8 cellular contexts compared by ENCODE assay signal in the genomic region with DNA sequence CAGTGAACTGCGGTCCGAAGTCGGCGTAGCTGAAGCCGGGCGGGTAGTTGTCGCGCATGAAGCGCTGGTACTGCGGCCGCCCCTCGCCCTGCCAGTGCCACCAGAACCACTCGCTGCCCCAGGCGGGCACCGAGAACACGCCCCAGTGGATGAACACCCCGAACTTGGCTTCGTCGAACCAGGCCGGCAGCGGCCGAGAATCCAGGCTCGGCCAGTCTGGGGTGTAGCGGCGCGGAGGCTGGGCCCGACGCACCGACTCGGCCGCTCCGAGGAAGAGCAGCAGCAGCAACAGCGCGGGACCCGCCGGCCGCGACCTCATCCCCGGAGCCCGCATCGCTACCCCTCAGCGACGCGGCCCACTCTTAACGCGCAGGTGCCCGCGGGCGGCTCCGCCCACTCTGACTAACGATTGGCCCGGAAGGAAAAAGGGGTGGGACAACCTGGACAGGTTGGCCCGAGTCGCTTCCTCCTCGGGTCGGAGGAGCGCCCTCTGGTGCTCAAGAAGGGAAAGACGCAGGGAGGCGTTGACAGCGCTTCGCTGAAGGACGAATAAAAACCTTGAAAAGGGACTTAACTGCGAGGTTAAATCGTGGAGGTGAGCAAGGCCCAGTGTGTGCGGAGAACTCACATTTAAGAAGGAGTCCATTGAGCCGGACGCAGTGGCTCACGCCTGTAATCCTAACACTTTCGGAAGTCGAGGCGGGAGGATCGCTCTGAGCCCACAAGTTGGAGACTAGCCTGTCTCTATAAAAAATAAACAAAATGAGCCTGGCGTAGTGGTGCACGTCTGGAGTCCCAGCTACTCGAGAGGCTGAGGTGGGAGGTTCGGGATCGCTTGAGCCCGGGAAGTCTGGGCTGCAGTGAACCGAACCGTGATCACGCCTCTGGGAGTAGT. TPM values are rescaled to one million over a fixed set of nuclear protein-coding genes. Genes with fewer than 3 reads are reported as not detected.
DNase-seq lines count a peak whose midpoint lies in the region; ATAC-seq and TF ChIP-seq lines count a peak whose summit lies in the region.

A gene (minus strand): TSS at position 338 of the 895 bp plus-strand sequence. CDS start 4 bp downstream, at position 334.

- DNase-seq in DMS79 (lab: John Stamatoyannopoulos, UW) (peak; percentile 97), KBM-7 (peak; percentile 95), Panc1 (ENCODE audit: low read depth, low spot score) (peak; percentile 82), activated T-helper 1 cell treated with Interleukin-2 at 50 U/mL for 16 hours (ENCODE audit: low read depth) (peak; percentile 94), fibroblast of gingiva (ENCODE audit: low read depth) (peak; percentile 65), naive B cell (peak; percentile 96)

- ATAC-seq in GM21619 (IDR thresholded peaks at IDR 0.05; ENCODE audit: unreplicated experiment) (peak; percentile 94), Panc1 (peak; percentile 97), naive B cell (ENCODE audit: low read depth in 2 of 2) (peak; percentile 99)
- peak; percentile 99 for ATAC-seq in stimulated activated memory B cell treated with anti-CD40 and anti-IgM and Interleukin-4, amounts not matched to agents 10 μg/mL and 1 μg/mL and 100 μg/mL, for 72 hours

- H3K4me1 Mint-ChIP-seq in naive B cell, result peaks cover 28 to 35% (median 31%) of the 10 kb centered on the region in 3 donors
- peaks cover 43% of the 10 kb centered on the region for H3K4me1 Mint-ChIP-seq in stimulated activated memory B cell treated with anti-CD40 and anti-IgM and Interleukin-4, amounts not matched to agents 10 μg/mL and 1 μg/mL and 100 μg/mL, for 72 hours

- no peaks in the 10 kb centered on the region for H3K27me3 Mint-ChIP-seq in naive B cell
- H3K27me3 Mint-ChIP-seq in stimulated activated memory B cell treated with anti-CD40 and anti-IgM and Interleukin-4, amounts not matched to agents 10 μg/mL and 1 μg/mL and 100 μg/mL, for 72 hours, result no peaks in the 10 kb centered on the region

- peak within 1 kb of the TSS; percentile 48 for H3K27ac ChIP-seq in Panc1 (ENCODE audit: low read length)

- no peaks in the 10 kb centered on the region for H3K9me3 Mint-ChIP-seq in naive B cell
- H3K9me3 Mint-ChIP-seq in stimulated activated memory B cell treated with anti-CD40 and anti-IgM and Interleukin-4, amounts not matched to agents 10 μg/mL and 1 μg/mL and 100 μg/mL, for 72 hours, result peaks cover 4% of the 10 kb centered on the region

- H3K27ac Mint-ChIP-seq in naive B cell, result peak within 1 kb of the TSS; percentile 78 to 96 (median 88)
- H3K27ac Mint-ChIP-seq in stimulated activated memory B cell treated with anti-CD40 and anti-IgM and Interleukin-4, amounts not matched to agents 10 μg/mL and 1 μg/mL and 100 μg/mL, for 72 hours, result peak within 1 kb of the TSS; percentile 57

- H3K36me3 ChIP-seq in Panc1 (ENCODE audit: control insufficient read depth, insufficient read depth, low read length), result no peaks in the 10 kb centered on the region

- POLR2A ChIA-PET in Panc1 (lab: Charles Lee), result no interaction called here

- H3K36me3 Mint-ChIP-seq in naive B cell, result no peaks in the 10 kb centered on the region
- peaks cover 7% of the 10 kb centered on the region for H3K36me3 Mint-ChIP-seq in stimulated activated memory B cell treated with anti-CD40 and anti-IgM and Interleukin-4, amounts not matched to agents 10 μg/mL and 1 μg/mL and 100 μg/mL, for 72 hours

- peaks cover 11% of the 10 kb centered on the region; the same call in 1 of the 2 replicates for H3K4me1 ChIP-seq in Panc1 (ENCODE audit: control insufficient read depth, insufficient read depth, low read length)

- intact Hi-C loops in Panc1 (cut with micrococcal nuclease; ENCODE audit: unreplicated experiment), result no loop called here

- no peaks in the 10 kb centered on the region for H3K9me3 ChIP-seq in Panc1 (ENCODE audit: control insufficient read depth, insufficient read depth, low read depth, low read length)

- peak within 1 kb of the TSS; percentile 66 to 71 for H3K4me3 ChIP-seq in Panc1 (ENCODE audit: low read depth in 2 of 2, low read length in 2 of 2)

- no TSS peak for BruUV-seq in Panc1 (replicated peaks; lab: Mats Ljungman, UMichigan)

- CTCF ChIA-PET in Panc1 (lab: Charles Lee), result interaction anchor here (1.2 kb wide), 1 partner anchor 49 kb away, joined by 4 read pairs; no protein-coding TSS in a partner anchor

- in situ Hi-C loops in KBM-7 (cut with MboI; ENCODE audit: low pct_unique_long_range_greater_than_20kb, low sequenced_read_pairs), result no loop called here
- in situ Hi-C loops in Panc1 (cut with HindIII; ENCODE audit: low pct_unique_long_range_greater_than_20kb, low sequenced_read_pairs), result no loop called here

- no peaks in the 10 kb centered on the region for H3K27me3 ChIP-seq in Panc1 (ENCODE audit: control insufficient read depth, insufficient read depth, low read length)

- H3K4me3 Mint-ChIP-seq in naive B cell, result peak within 1 kb of the TSS; percentile 80 to 95 (median 92)
- peak within 1 kb of the TSS; percentile 83 for H3K4me3 Mint-ChIP-seq in stimulated activated memory B cell treated with anti-CD40 and anti-IgM and Interleukin-4, amounts not matched to agents 10 μg/mL and 1 μg/mL and 100 μg/mL, for 72 hours

- TF ChIP-seq CTCF in Panc1 (IDR thresholded peaks at IDR 0.05), result peak; percentile 97

RNA-seq across cellular contexts. Expression of the gene that starts here (rescaled TPM):
- 14.3 TPM for total RNA-seq in Panc1 (2021; ENCODE audit: unreplicated experiment)
- polyA plus RNA-seq in Panc1 (2012; ENCODE audit: insufficient read length), result 9.8 TPM
- polyA plus RNA-seq in naive B cell (ENCODE audit: low read depth in 6 of 6), result 1 to 10 TPM; 3.2 to 9.6 (median 7.2) TPM

Comparison
In these comparisons a context has a peak if more than half of its experiments do, and no peak if none do; other contexts are left out.
1. Peak in every context shown above with its lines: DNase-seq, ATAC-seq, H3K4me3 ChIP-seq and H3K27ac ChIP-seq.